ENCODE assay signal across 27 cellular contexts in the genomic region with DNA sequence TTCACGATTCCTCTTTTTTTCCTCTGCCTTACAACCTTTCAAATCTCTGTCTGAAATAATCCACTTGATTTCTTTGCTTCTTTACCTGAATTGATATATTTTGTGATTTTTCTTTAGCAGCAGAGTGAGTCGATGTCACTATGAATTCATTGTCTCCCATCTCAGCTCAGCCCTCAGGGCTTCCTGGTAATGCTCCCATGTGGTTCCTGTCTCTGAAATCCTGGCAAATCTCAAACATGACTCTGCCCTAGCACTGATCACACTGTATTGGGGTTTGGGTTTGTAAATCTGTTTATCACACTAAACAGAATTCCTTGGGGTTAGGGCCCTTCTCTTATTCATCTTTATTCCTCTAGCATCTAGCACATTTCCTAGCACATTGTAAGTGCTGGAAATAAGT. TPM values are rescaled to one million over a fixed set of nuclear protein-coding genes. Genes with fewer than 3 reads are reported as not detected.
"Had no signal": no experiment of that assay in that cellular context is flagged by ENCODE, and none has a peak within 500 bp of the region (broad histone marks: within the 10 kb centered on the region; RNA-seq: fewer than 3 reads in every experiment).

No MANE protein-coding gene starts in this region.

- H3K9ac ChIP-seq: neural progenitor cell had no signal

- H3K79me2 ChIP-seq: hepatocyte had no signal

- H3K4me1 ChIP-seq: left lung, right lobe of liver, stomach, transverse colon, uterus had no signal

- H3K27ac Mint-ChIP-seq: activated CD4-positive, alpha-beta memory T cell treated with anti-CD3 and anti-CD28 coated beads, Interleukin-2, amount 10 ng/mL, durations not matched to agents 7 days and 5 days; activated CD4-positive, alpha-beta T cell treated with anti-CD3 and anti-CD28 coated beads, Interleukin-2, amount 10 ng/mL, durations not matched to agents 24 days and 14 days; activated naive CD4-positive, alpha-beta T cell treated with anti-CD3 and anti-CD28 coated beads, Interleukin-2, amount 50 U/mL, for 24 hours; immature natural killer cell; mesothelial cell of epicardium; neural progenitor cell; stimulated activated effector memory CD8-positive, alpha-beta T cell treated with anti-CD3 and anti-CD28 coated beads, Interleukin-12 subunit alpha, Interleukin-12 subunit beta, amount 100 ng/mL, for 72 hours had no signal

- H2AFZ ChIP-seq: hepatocyte, neural progenitor cell had no signal

- H3K4me1 Mint-ChIP-seq: activated CD4-positive, alpha-beta memory T cell treated with anti-CD3 and anti-CD28 coated beads, Interleukin-2, amount 10 ng/mL, durations not matched to agents 7 days and 5 days; activated CD4-positive, alpha-beta T cell treated with anti-CD3 and anti-CD28 coated beads, Interleukin-2, amount 10 ng/mL, durations not matched to agents 24 days and 14 days; activated naive CD4-positive, alpha-beta T cell treated with anti-CD3 and anti-CD28 coated beads, Interleukin-2, amount 50 U/mL, for 24 hours; immature natural killer cell; naive thymus-derived CD8-positive, alpha-beta T cell; neural progenitor cell; stimulated activated effector memory CD8-positive, alpha-beta T cell treated with anti-CD3 and anti-CD28 coated beads, Interleukin-12 subunit alpha, Interleukin-12 subunit beta, amount 100 ng/mL, for 72 hours had no signal

- H3K36me3 ChIP-seq: brain microvascular endothelial cell, left lung, neural progenitor cell, right lobe of liver, stomach, transverse colon, uterus had no signal

- H3K4me3 ChIP-seq: hepatocyte, left lung, lung, neural progenitor cell, right lobe of liver, skin epidermis, stomach, transverse colon, uterus had no signal

- H3K9me3 Mint-ChIP-seq: stimulated activated effector memory CD8-positive, alpha-beta T cell treated with anti-CD3 and anti-CD28 coated beads, Interleukin-12 subunit alpha, Interleukin-12 subunit beta, amount 100 ng/mL, for 72 hours had no signal

- H3K27me3 ChIP-seq: brain microvascular endothelial cell, hepatocyte, left lung, neural progenitor cell, right lobe of liver, stomach, transverse colon, uterus had no signal

- H3K4me2 ChIP-seq: hepatocyte, neural progenitor cell had no signal

- H3K27ac ChIP-seq: brain microvascular endothelial cell, epithelial cell of prostate, hepatocyte, left lung, neural progenitor cell, right lobe of liver, skin epidermis, stomach, transverse colon, uterus, VCaP had no signal

- H3K36me3 Mint-ChIP-seq: mesothelial cell of epicardium; neural progenitor cell; stimulated activated effector memory CD8-positive, alpha-beta T cell treated with anti-CD3 and anti-CD28 coated beads, Interleukin-12 subunit alpha, Interleukin-12 subunit beta, amount 100 ng/mL, for 72 hours had no signal

- H3K4me3 Mint-ChIP-seq: activated CD4-positive, alpha-beta memory T cell treated with anti-CD3 and anti-CD28 coated beads, Interleukin-2, amount 10 ng/mL, durations not matched to agents 7 days and 5 days; activated CD4-positive, alpha-beta T cell treated with anti-CD3 and anti-CD28 coated beads, Interleukin-2, amount 10 ng/mL, durations not matched to agents 24 days and 14 days; activated naive CD4-positive, alpha-beta T cell treated with anti-CD3 and anti-CD28 coated beads, Interleukin-2, amount 50 U/mL, for 24 hours; immature natural killer cell; mesothelial cell of epicardium; naive thymus-derived CD8-positive, alpha-beta T cell; neural progenitor cell; stimulated activated effector memory CD8-positive, alpha-beta T cell treated with anti-CD3 and anti-CD28 coated beads, Interleukin-12 subunit alpha, Interleukin-12 subunit beta, amount 100 ng/mL, for 72 hours had no signal

- DNase-seq: activated CD4-positive, alpha-beta memory T cell treated with anti-CD3 and anti-CD28 coated beads, Interleukin-2, amount 10 ng/mL, durations not matched to agents 7 days and 5 days; activated gamma-delta T cell; aorta; brain microvascular endothelial cell; central memory CD4-positive, alpha-beta T cell; effector memory CD4-positive, alpha-beta T cell; immature natural killer cell; kidney glomerular epithelial cell; left lung; naive thymus-derived CD8-positive, alpha-beta T cell; posterior cingulate gyrus; right lobe of liver; stimulated activated CD4-positive, alpha-beta T cell treated with anti-CD3 and anti-CD28 coated beads, Interleukin-2, amount 100 ng/mL, for 24 hours; stomach; transverse colon; uterus had no signal

- H3K9me3 ChIP-seq: right lobe of liver, transverse colon, uterus had no signal

RNA-seq across cellular contexts. Expression of a gene that starts 43.0 kb away (rescaled TPM):
- total RNA-seq: activated CD4-positive, alpha-beta memory T cell treated with anti-CD3 and anti-CD28 coated beads, Interleukin-2, amount 10 ng/mL, durations not matched to agents 7 days and 5 days; activated CD4-positive, alpha-beta T cell treated with anti-CD3 and anti-CD28 coated beads, Interleukin-2, amount 10 ng/mL, durations not matched to agents 24 days and 14 days; right lobe of liver; T-helper 2 cell treated with Interferon-gamma antibody and Interleukin-4, amounts not matched to agents 100 ng/mL and 5 ng/mL, for 36 hours had no signal
- polyA plus RNA-seq: immature natural killer cell had no signal
